Comparison of ENCODE assay signal across 1 cellular context in genomic region chr4:170716868-170717267, GRCh38.
TF ChIP-seq lines count a peak whose summit lies in the region.

No MANE protein-coding gene starts in this region.

TF ChIP-seq in HepG2, 621 proteins besides CTCF, POLR2A, EP300 and RAD21 (continued from another document):
- TF ChIP-seq, protein P1, sequence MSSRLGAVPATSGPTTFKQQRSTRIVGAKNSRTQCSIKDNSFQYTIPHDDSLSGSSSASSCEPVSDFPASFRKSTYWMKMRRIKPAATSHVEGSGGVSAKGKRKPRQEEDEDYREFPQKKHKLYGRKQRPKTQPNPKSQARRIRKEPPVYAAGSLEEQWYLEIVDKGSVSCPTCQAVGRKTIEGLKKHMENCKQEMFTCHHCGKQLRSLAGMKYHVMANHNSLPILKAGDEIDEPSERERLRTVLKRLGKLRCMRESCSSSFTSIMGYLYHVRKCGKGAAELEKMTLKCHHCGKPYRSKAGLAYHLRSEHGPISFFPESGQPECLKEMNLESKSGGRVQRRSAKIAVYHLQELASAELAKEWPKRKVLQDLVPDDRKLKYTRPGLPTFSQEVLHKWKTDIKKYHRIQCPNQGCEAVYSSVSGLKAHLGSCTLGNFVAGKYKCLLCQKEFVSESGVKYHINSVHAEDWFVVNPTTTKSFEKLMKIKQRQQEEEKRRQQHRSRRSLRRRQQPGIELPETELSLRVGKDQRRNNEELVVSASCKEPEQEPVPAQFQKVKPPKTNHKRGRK (CRISPR knock-in tag; IDR thresholded peaks at IDR 0.05): no peak
- TF ChIP-seq, protein P2, sequence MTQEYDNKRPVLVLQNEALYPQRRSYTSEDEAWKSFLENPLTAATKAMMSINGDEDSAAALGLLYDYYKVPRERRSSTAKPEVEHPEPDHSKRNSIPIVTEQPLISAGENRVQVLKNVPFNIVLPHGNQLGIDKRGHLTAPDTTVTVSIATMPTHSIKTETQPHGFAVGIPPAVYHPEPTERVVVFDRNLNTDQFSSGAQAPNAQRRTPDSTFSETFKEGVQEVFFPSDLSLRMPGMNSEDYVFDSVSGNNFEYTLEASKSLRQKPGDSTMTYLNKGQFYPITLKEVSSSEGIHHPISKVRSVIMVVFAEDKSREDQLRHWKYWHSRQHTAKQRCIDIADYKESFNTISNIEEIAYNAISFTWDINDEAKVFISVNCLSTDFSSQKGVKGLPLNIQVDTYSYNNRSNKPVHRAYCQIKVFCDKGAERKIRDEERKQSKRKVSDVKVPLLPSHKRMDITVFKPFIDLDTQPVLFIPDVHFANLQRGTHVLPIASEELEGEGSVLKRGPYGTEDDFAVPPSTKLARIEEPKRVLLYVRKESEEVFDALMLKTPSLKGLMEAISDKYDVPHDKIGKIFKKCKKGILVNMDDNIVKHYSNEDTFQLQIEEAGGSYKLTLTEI (CRISPR knock-in tag; conservative IDR thresholded peaks at IDR 0.05): no peak
- no peak for TF ChIP-seq NRL (CRISPR knock-in tag; IDR thresholded peaks at IDR 0.05; ENCODE audit: borderline replicate concordance)
- TF ChIP-seq, protein P3, sequence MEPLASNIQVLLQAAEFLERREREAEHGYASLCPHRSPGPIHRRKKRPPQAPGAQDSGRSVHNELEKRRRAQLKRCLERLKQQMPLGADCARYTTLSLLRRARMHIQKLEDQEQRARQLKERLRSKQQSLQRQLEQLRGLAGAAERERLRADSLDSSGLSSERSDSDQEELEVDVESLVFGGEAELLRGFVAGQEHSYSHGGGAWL (CRISPR knock-in tag; IDR thresholded peaks at IDR 0.05): no peak
- no peak for TF ChIP-seq PLRG1 (conservative IDR thresholded peaks at IDR 0.05)
- TF ChIP-seq MAZ (IDR thresholded peaks at IDR 0.05; ENCODE audit: borderline replicate concordance, low read depth, low read length): no peak
- no peak for TF ChIP-seq MAZ (CRISPR knock-in tag; IDR thresholded peaks at IDR 0.05; ENCODE audit: low read depth)
- no peak for TF ChIP-seq ZNF879 (CRISPR knock-in tag; IDR thresholded peaks at IDR 0.05)
- no peak for TF ChIP-seq SP2 (CRISPR knock-in tag; IDR thresholded peaks at IDR 0.05)
- TF ChIP-seq ZNF761 (CRISPR knock-in tag; conservative IDR thresholded peaks at IDR 0.05): no peak
- no peak for TF ChIP-seq ZNF557 (CRISPR knock-in tag; IDR thresholded peaks at IDR 0.05)
- TF ChIP-seq ZNF431 (CRISPR knock-in tag; IDR thresholded peaks at IDR 0.05; ENCODE audit: borderline replicate concordance, low read depth): no peak
- TF ChIP-seq ZNF772 (CRISPR knock-in tag; IDR thresholded peaks at IDR 0.05): no peak
- no peak for TF ChIP-seq MXD1 (CRISPR knock-in tag; IDR thresholded peaks at IDR 0.05)
